1 cellular context compared by ENCODE assay signal in the genomic region with DNA sequence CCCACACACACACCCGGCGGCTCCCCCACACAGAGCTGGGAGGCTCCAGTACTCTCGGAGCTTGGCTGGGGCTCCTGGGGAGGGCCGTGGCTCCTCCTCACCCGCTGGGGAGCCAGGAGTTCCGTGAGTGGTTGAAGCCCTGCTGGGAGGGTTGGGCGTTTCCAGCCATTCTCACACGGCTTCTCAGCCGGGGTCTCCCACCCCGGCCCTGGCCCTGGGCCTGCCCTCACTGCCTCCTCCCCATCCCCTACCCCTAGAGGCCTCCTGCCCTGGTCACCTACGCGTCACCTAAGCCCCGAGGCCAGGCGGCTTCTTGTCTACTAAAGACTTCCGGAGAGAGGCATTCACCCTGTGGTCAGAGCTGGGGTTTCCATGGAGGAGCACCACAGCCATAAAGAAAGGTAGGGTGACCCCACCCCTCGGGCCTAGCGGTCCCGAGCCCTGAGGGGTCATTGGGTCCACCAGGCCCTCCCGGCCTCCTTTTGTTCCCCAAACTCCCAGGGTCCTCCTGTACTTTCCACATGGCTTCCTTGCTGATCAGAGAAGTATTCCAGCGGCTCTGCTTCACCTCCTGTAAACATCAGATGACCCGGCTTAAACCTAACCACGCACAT.
A peak's percentile ranks its signal among the peaks of the same experiment; 100 is the strongest.
TF ChIP-seq lines count a peak whose summit lies in the region.

No MANE protein-coding gene starts in this region.

TF ChIP-seq in HepG2, 621 proteins besides CTCF, POLR2A, EP300 and RAD21 (continued from another document and continues in another):
- TF ChIP-seq, protein P1, sequence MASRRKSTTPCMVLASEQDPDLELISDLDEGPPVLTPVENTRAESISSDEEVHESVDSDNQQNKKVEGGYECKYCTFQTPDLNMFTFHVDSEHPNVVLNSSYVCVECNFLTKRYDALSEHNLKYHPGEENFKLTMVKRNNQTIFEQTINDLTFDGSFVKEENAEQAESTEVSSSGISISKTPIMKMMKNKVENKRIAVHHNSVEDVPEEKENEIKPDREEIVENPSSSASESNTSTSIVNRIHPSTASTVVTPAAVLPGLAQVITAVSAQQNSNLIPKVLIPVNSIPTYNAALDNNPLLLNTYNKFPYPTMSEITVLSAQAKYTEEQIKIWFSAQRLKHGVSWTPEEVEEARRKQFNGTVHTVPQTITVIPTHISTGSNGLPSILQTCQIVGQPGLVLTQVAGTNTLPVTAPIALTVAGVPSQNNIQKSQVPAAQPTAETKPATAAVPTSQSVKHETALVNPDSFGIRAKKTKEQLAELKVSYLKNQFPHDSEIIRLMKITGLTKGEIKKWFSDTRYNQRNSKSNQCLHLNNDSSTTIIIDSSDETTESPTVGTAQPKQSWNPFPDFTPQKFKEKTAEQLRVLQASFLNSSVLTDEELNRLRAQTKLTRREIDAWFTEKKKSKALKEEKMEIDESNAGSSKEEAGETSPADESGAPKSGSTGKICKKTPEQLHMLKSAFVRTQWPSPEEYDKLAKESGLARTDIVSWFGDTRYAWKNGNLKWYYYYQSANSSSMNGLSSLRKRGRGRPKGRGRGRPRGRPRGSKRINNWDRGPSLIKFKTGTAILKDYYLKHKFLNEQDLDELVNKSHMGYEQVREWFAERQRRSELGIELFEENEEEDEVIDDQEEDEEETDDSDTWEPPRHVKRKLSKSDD (CRISPR knock-in tag; IDR thresholded peaks at IDR 0.05; ENCODE audit: low read depth), result no peak; the same call in 1 of the 2 replicates
- TF ChIP-seq SNRNP70 (IDR thresholded peaks at IDR 0.05; ENCODE audit: low read depth, low read length), result no peak
- TF ChIP-seq MEF2D (CRISPR knock-in tag; IDR thresholded peaks at IDR 0.05), result no peak
- TF ChIP-seq NR2F6 (IDR thresholded peaks at IDR 0.05), result peak; percentile 57
- TF ChIP-seq NR2F6 (CRISPR knock-in tag; IDR thresholded peaks at IDR 0.05), result peak; percentile 31; the same call in 1 of the 2 replicates
- TF ChIP-seq, protein P2, sequence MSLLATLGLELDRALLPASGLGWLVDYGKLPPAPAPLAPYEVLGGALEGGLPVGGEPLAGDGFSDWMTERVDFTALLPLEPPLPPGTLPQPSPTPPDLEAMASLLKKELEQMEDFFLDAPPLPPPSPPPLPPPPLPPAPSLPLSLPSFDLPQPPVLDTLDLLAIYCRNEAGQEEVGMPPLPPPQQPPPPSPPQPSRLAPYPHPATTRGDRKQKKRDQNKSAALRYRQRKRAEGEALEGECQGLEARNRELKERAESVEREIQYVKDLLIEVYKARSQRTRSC (CRISPR knock-in tag; IDR thresholded peaks at IDR 0.05; ENCODE audit: low read depth), result no peak
- no peak for TF ChIP-seq RELA (CRISPR knock-in tag; IDR thresholded peaks at IDR 0.05)
- TF ChIP-seq RFX3 (CRISPR knock-in tag; IDR thresholded peaks at IDR 0.05), result no peak
- TF ChIP-seq TGIF2 (CRISPR knock-in tag; IDR thresholded peaks at IDR 0.05), result no peak
- peak; percentile 41 to 77; a peak in 3 of 4 replicates for TF ChIP-seq NR2F1 (CRISPR knock-in tag; IDR thresholded peaks at IDR 0.05)
- TF ChIP-seq ZSCAN9 (CRISPR knock-in tag; IDR thresholded peaks at IDR 0.05; ENCODE audit: borderline replicate concordance), result peak; percentile 55; the same call in 1 of the 2 replicates
- TF ChIP-seq ZNF235 (CRISPR knock-in tag; IDR thresholded peaks at IDR 0.05; ENCODE audit: borderline replicate concordance), result peak; percentile 62; the same call in 1 of the 2 replicates
- no peak for TF ChIP-seq RBM39 (IDR thresholded peaks at IDR 0.05; ENCODE audit: low read depth, low read length, poor library complexity, severe bottlenecking)
- TF ChIP-seq GATA4 (IDR thresholded peaks at IDR 0.05; ENCODE audit: borderline replicate concordance, low read depth), result no peak
- TF ChIP-seq, protein P3, sequence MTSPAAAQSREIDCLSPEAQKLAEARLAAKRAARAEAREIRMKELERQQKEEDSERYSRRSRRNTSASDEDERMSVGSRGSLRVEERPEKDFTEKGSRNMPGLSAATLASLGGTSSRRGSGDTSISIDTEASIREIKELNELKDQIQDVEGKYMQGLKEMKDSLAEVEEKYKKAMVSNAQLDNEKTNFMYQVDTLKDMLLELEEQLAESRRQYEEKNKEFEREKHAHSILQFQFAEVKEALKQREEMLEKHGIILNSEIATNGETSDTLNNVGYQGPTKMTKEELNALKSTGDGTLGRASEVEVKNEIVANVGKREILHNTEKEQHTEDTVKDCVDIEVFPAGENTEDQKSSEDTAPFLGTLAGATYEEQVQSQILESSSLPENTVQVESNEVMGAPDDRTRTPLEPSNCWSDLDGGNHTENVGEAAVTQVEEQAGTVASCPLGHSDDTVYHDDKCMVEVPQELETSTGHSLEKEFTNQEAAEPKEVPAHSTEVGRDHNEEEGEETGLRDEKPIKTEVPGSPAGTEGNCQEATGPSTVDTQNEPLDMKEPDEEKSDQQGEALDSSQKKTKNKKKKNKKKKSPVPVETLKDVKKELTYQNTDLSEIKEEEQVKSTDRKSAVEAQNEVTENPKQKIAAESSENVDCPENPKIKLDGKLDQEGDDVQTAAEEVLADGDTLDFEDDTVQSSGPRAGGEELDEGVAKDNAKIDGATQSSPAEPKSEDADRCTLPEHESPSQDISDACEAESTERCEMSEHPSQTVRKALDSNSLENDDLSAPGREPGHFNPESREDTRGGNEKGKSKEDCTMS (CRISPR knock-in tag; conservative IDR thresholded peaks at IDR 0.05), result no peak
- TF ChIP-seq, protein P4, sequence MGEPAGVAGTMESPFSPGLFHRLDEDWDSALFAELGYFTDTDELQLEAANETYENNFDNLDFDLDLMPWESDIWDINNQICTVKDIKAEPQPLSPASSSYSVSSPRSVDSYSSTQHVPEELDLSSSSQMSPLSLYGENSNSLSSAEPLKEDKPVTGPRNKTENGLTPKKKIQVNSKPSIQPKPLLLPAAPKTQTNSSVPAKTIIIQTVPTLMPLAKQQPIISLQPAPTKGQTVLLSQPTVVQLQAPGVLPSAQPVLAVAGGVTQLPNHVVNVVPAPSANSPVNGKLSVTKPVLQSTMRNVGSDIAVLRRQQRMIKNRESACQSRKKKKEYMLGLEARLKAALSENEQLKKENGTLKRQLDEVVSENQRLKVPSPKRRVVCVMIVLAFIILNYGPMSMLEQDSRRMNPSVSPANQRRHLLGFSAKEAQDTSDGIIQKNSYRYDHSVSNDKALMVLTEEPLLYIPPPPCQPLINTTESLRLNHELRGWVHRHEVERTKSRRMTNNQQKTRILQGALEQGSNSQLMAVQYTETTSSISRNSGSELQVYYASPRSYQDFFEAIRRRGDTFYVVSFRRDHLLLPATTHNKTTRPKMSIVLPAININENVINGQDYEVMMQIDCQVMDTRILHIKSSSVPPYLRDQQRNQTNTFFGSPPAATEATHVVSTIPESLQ (CRISPR knock-in tag; conservative IDR thresholded peaks at IDR 0.05), result no peak
- no peak for TF ChIP-seq ZBTB21 (CRISPR knock-in tag; IDR thresholded peaks at IDR 0.05)
- TF ChIP-seq ZNF629 (CRISPR knock-in tag; conservative IDR thresholded peaks at IDR 0.05), result no peak
- TF ChIP-seq, protein P5, sequence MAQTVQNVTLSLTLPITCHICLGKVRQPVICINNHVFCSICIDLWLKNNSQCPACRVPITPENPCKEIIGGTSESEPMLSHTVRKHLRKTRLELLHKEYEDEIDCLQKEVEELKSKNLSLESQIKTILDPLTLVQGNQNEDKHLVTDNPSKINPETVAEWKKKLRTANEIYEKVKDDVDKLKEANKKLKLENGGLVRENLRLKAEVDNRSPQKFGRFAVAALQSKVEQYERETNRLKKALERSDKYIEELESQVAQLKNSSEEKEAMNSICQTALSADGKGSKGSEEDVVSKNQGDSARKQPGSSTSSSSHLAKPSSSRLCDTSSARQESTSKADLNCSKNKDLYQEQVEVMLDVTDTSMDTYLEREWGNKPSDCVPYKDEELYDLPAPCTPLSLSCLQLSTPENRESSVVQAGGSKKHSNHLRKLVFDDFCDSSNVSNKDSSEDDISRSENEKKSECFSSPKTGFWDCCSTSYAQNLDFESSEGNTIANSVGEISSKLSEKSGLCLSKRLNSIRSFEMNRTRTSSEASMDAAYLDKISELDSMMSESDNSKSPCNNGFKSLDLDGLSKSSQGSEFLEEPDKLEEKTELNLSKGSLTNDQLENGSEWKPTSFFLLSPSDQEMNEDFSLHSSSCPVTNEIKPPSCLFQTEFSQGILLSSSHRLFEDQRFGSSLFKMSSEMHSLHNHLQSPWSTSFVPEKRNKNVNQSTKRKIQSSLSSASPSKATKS (CRISPR knock-in tag; IDR thresholded peaks at IDR 0.05), result no peak
- TF ChIP-seq HNRNPH1 (optimal IDR thresholded peaks at IDR 0.05; ENCODE audit: low read depth, low read length), result no peak
- TF ChIP-seq ZBTB1 (CRISPR knock-in tag; IDR thresholded peaks at IDR 0.05; ENCODE audit: borderline replicate concordance), result no peak
- TF ChIP-seq, protein P6, sequence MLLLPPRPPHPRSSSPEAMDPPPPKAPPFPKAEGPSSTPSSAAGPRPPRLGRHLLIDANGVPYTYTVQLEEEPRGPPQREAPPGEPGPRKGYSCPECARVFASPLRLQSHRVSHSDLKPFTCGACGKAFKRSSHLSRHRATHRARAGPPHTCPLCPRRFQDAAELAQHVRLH (CRISPR knock-in tag; IDR thresholded peaks at IDR 0.05; ENCODE audit: borderline replicate concordance, low read depth), result no peak; the same call in 1 of the 2 replicates
- no peak for TF ChIP-seq MATR3 (CRISPR knock-in tag; IDR thresholded peaks at IDR 0.05)
- peak; percentile 82 for TF ChIP-seq TAF15 (IDR thresholded peaks at IDR 0.05; ENCODE audit: low read depth, low read length, poor library complexity, severe bottlenecking)
- TF ChIP-seq DPF2 (CRISPR knock-in tag; IDR thresholded peaks at IDR 0.05; ENCODE audit: borderline replicate concordance, low read depth), result 0 out of 2 replicates have a peak, but pooled peaks have one; percentile 10
- TF ChIP-seq DNMT3B (CRISPR knock-in tag; conservative IDR thresholded peaks at IDR 0.05), result no peak
- no peak for TF ChIP-seq ZNF557 (CRISPR knock-in tag; IDR thresholded peaks at IDR 0.05)
- TF ChIP-seq, protein P7, sequence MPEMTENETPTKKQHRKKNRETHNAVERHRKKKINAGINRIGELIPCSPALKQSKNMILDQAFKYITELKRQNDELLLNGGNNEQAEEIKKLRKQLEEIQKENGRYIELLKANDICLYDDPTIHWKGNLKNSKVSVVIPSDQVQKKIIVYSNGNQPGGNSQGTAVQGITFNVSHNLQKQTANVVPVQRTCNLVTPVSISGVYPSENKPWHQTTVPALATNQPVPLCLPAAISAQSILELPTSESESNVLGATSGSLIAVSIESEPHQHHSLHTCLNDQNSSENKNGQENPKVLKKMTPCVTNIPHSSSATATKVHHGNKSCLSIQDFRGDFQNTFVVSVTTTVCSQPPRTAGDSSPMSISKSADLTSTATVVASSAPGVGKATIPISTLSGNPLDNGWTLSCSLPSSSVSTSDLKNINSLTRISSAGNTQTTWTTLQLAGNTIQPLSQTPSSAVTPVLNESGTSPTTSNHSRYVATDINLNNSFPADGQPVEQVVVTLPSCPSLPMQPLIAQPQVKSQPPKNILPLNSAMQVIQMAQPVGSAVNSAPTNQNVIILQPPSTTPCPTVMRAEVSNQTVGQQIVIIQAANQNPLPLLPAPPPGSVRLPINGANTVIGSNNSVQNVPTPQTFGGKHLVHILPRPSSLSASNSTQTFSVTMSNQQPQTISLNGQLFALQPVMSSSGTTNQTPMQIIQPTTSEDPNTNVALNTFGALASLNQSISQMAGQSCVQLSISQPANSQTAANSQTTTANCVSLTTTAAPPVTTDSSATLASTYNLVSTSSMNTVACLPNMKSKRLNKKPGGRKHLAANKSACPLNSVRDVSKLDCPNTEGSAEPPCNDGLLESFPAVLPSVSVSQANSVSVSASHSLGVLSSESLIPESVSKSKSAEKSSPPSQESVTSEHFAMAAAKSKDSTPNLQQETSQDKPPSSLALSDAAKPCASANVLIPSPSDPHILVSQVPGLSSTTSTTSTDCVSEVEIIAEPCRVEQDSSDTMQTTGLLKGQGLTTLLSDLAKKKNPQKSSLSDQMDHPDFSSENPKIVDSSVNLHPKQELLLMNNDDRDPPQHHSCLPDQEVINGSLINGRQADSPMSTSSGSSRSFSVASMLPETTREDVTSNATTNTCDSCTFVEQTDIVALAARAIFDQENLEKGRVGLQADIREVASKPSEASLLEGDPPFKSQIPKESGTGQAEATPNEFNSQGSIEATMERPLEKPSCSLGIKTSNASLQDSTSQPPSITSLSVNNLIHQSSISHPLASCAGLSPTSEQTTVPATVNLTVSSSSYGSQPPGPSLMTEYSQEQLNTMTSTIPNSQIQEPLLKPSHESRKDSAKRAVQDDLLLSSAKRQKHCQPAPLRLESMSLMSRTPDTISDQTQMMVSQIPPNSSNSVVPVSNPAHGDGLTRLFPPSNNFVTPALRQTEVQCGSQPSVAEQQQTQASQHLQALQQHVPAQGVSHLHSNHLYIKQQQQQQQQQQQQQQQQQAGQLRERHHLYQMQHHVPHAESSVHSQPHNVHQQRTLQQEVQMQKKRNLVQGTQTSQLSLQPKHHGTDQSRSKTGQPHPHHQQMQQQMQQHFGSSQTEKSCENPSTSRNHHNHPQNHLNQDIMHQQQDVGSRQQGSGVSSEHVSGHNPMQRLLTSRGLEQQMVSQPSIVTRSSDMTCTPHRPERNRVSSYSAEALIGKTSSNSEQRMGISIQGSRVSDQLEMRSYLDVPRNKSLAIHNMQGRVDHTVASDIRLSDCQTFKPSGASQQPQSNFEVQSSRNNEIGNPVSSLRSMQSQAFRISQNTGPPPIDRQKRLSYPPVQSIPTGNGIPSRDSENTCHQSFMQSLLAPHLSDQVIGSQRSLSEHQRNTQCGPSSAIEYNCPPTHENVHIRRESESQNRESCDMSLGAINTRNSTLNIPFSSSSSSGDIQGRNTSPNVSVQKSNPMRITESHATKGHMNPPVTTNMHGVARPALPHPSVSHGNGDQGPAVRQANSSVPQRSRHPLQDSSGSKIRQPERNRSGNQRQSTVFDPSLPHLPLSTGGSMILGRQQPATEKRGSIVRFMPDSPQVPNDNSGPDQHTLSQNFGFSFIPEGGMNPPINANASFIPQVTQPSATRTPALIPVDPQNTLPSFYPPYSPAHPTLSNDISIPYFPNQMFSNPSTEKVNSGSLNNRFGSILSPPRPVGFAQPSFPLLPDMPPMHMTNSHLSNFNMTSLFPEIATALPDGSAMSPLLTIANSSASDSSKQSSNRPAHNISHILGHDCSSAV (CRISPR knock-in tag; IDR thresholded peaks at IDR 0.05; ENCODE audit: borderline replicate concordance), result no peak
- TF ChIP-seq KDM5B (CRISPR knock-in tag; IDR thresholded peaks at IDR 0.05; ENCODE audit: borderline replicate concordance), result peak; percentile 50; the same call in 1 of the 2 replicates
- no peak for TF ChIP-seq ZNF589 (CRISPR knock-in tag; conservative IDR thresholded peaks at IDR 0.05)
- TF ChIP-seq SMAD9 (CRISPR knock-in tag; IDR thresholded peaks at IDR 0.05), result no peak
- no peak for TF ChIP-seq ARID2 (CRISPR knock-in tag; IDR thresholded peaks at IDR 0.05; ENCODE audit: borderline replicate concordance)
- TF ChIP-seq ZNF333 (CRISPR knock-in tag; IDR thresholded peaks at IDR 0.05; ENCODE audit: borderline replicate concordance), result peak; percentile 35; the same call in 1 of the 2 replicates
- no peak for TF ChIP-seq SRF (IDR thresholded peaks at IDR 0.05; ENCODE audit: low read depth, low read length)
